ENCODE assay signal across 18 cellular contexts in genomic region chr17:72967263-72967962, GRCh38.
"Had no signal": no experiment of that assay in that cellular context is flagged by ENCODE, and none has a peak within 500 bp of the region (broad histone marks: within the 10 kb centered on the region; RNA-seq: fewer than 3 reads in every experiment).

No MANE protein-coding gene starts in this region.

- H3K27ac Mint-ChIP-seq: activated B cell treated with CpG ODN at 0.5 μM for 24 hours; activated CD8-positive, alpha-beta T cell treated with anti-CD3 and anti-CD28 coated beads for 36 hours; activated naive CD4-positive, alpha-beta T cell treated with anti-CD3 and anti-CD28 coated beads for 36 hours; activated T-cell treated with anti-CD3 and anti-CD28 coated beads, Interleukin-2, amount 50 U/mL, for 24 hours; activated T-helper 2 cell treated with anti-CD3 and anti-CD28 coated beads, Interferon-gamma antibody, Interleukin-2, Interleukin-4, amounts not matched to agents 10 μg/mL and 5 μg/mL and 100 μg/mL, durations not matched to agents 14 hours and 24 hours and 36 hours; neural progenitor cell; stimulated activated effector memory CD8-positive, alpha-beta T cell treated with anti-CD3 and anti-CD28 coated beads, Interleukin-12 subunit alpha, Interleukin-12 subunit beta, amount 100 ng/mL, for 72 hours; type B pancreatic cell had no signal

- H3K36me3 Mint-ChIP-seq: neural progenitor cell; stimulated activated effector memory CD8-positive, alpha-beta T cell treated with anti-CD3 and anti-CD28 coated beads, Interleukin-12 subunit alpha, Interleukin-12 subunit beta, amount 100 ng/mL, for 72 hours; type B pancreatic cell had no signal

- H3K9me3 Mint-ChIP-seq: activated B cell treated with CpG ODN at 0.5 μM for 24 hours; activated CD8-positive, alpha-beta T cell treated with anti-CD3 and anti-CD28 coated beads for 36 hours; activated naive CD4-positive, alpha-beta T cell treated with anti-CD3 and anti-CD28 coated beads for 36 hours; activated T-cell treated with anti-CD3 and anti-CD28 coated beads, Interleukin-2, amount 50 U/mL, for 24 hours; activated T-helper 2 cell treated with anti-CD3 and anti-CD28 coated beads, Interferon-gamma antibody, Interleukin-2, Interleukin-4, amounts not matched to agents 10 μg/mL and 5 μg/mL and 100 μg/mL, durations not matched to agents 14 hours and 24 hours and 36 hours; central memory CD8-positive, alpha-beta T cell; stimulated activated effector memory CD8-positive, alpha-beta T cell treated with anti-CD3 and anti-CD28 coated beads, Interleukin-12 subunit alpha, Interleukin-12 subunit beta, amount 100 ng/mL, for 72 hours; type B pancreatic cell had no signal

- DNase-seq: activated B cell treated with CpG ODN at 0.5 μM for 24 hours; activated CD4-positive, alpha-beta T cell treated with anti-CD3 and anti-CD28 coated beads for 48 hours; activated CD8-positive, alpha-beta T cell treated with anti-CD3 and anti-CD28 coated beads for 36 hours; activated naive CD4-positive, alpha-beta T cell treated with anti-CD3 and anti-CD28 coated beads for 36 hours; activated T-cell treated with anti-CD3 and anti-CD28 coated beads, Interleukin-2, amount 50 U/mL, for 24 hours; brain microvascular endothelial cell; cortex of kidney; pancreas; right lobe of liver; stimulated activated CD4-positive, alpha-beta T cell treated with anti-CD3 and anti-CD28 coated beads, Interleukin-4, amount 100 ng/mL, for 24 hours; stomach; SW 1271 had no signal

- ATAC-seq: activated CD8-positive, alpha-beta T cell treated with anti-CD3 and anti-CD28 coated beads for 36 hours; stimulated activated effector memory CD8-positive, alpha-beta T cell treated with anti-CD3 and anti-CD28 coated beads, Interleukin-12 subunit alpha, Interleukin-12 subunit beta, amount 100 ng/mL, for 72 hours had no signal

- H3K27me3 Mint-ChIP-seq: activated B cell treated with CpG ODN at 0.5 μM for 24 hours; activated CD8-positive, alpha-beta T cell treated with anti-CD3 and anti-CD28 coated beads for 36 hours; activated T-cell treated with anti-CD3 and anti-CD28 coated beads, Interleukin-2, amount 50 U/mL, for 24 hours; central memory CD8-positive, alpha-beta T cell; memory B cell had no signal

- H3K4me3 Mint-ChIP-seq: activated B cell treated with CpG ODN at 0.5 μM for 24 hours; activated CD8-positive, alpha-beta T cell treated with anti-CD3 and anti-CD28 coated beads for 36 hours; activated naive CD4-positive, alpha-beta T cell treated with anti-CD3 and anti-CD28 coated beads for 36 hours; activated T-cell treated with anti-CD3 and anti-CD28 coated beads, Interleukin-2, amount 50 U/mL, for 24 hours; central memory CD8-positive, alpha-beta T cell; memory B cell; neural progenitor cell; stimulated activated effector memory CD8-positive, alpha-beta T cell treated with anti-CD3 and anti-CD28 coated beads, Interleukin-12 subunit alpha, Interleukin-12 subunit beta, amount 100 ng/mL, for 72 hours; type B pancreatic cell had no signal

- H3K27ac ChIP-seq: brain microvascular endothelial cell, neural progenitor cell, pancreas, right lobe of liver, stomach had no signal

- FAIRE-seq: pancreas had no signal
